Comparison of ENCODE assay signal across 28 cellular contexts in genomic region chr17:6796017-6796886, GRCh38. TPM values are rescaled to one million over a fixed set of nuclear protein-coding genes. Genes with fewer than 3 reads are reported as not detected.
DNase-seq lines count a peak whose midpoint lies in the region; ATAC-seq and TF ChIP-seq lines count a peak whose summit lies in the region.
"Had no signal": no experiment of that assay in that cellular context is flagged by ENCODE, and none has a peak within 500 bp of the region (broad histone marks: within the 10 kb centered on the region; RNA-seq: fewer than 3 reads in every experiment).

No MANE protein-coding gene starts in this region.

- intact Hi-C loops in PC-3 (cut with micrococcal nuclease): no loop called here

- CTCF ChIA-PET in PC-3 (lab: Charles Lee): interaction anchor here (0.6 kb wide), 1 partner anchor 47 kb away, joined by 3 read pairs; no protein-coding TSS in a partner anchor

- H2BK15ac ChIP-seq in mesendoderm (replicated peaks; ENCODE audit: low read depth): no peak overlapping the region

- no TSS peak for BruUV-seq in PC-3 (replicated peaks; lab: Mats Ljungman, UMichigan)

- POLR2A ChIA-PET in PC-3 (lab: Charles Lee; ENCODE audit: unreplicated experiment): no interaction called here

- no peak overlapping the region for H2BK120ac ChIP-seq in mesendoderm (ENCODE audit: low read depth, low read length)

- no peak overlapping the region for H2AK5ac ChIP-seq in mesendoderm (ENCODE audit: low read length)

- no peak overlapping the region for H4K5ac ChIP-seq in mesendoderm (ENCODE audit: low read length)

- H3K36me3 ChIP-seq in PC-3 (ENCODE audit: low read depth, low read length) (no peaks in the 10 kb centered on the region), mesendoderm (ENCODE audit: control insufficient read depth, insufficient read depth, low read length) (no peaks in the 10 kb centered on the region)
- H3K36me3 ChIP-seq: BLaER1 treated with 17β-estradiol and CSF1 and Interleukin-3, amounts not matched to agents 10 nM and 100 nM; cardiac muscle cell; HAP-1; left ventricle myocardium inferior; ovary; right atrium auricular region; thoracic aorta had no signal

- no peak overlapping the region for H3K4ac ChIP-seq in mesendoderm (ENCODE audit: low read depth, low read length)

- DNase-seq in HuH-7.5 (ENCODE audit: low spot score) (peak; percentile 11), PC-3 (peak; percentile 6), epithelial cell of esophagus (ENCODE audit: low read depth) (peak; percentile 73), mesendoderm (peak; percentile 19), coronary artery (ENCODE audit: low spot score) (no peak), GM10266 (ENCODE audit: extremely low spot score) (no peak)
- DNase-seq: activated CD4-positive, alpha-beta T cell treated with anti-CD3 and anti-CD28 coated beads, Interleukin-2, amount 10 ng/mL, durations not matched to agents 7 days and 5 days; activated naive CD4-positive, alpha-beta T cell treated with anti-CD3 and anti-CD28 coated beads, Interleukin-2, amount 10 ng/mL, durations not matched to agents 7 days and 5 days; amygdala; cortex of kidney; head of caudate nucleus; left ventricle myocardium inferior; NCI-H146; NCI-H526; ovary; RPMI8226; stimulated activated CD4-positive, alpha-beta T cell treated with anti-CD3 and anti-CD28 coated beads, Interleukin-4, amount 100 ng/mL, for 4 hours; stimulated activated naive CD4-positive, alpha-beta T cell had no signal

- no peaks in the 10 kb centered on the region for H3K79me1 ChIP-seq in mesendoderm (ENCODE audit: low read length)

- H3K4me2 ChIP-seq in PC-3 (ENCODE audit: low read length) (no peak overlapping the region), mesendoderm (ENCODE audit: low read length) (no peak overlapping the region)

- no peak for TF ChIP-seq CTCF in PC-3 (conservative IDR thresholded peaks at IDR 0.05; ENCODE audit: low read depth, low read length)
- TF ChIP-seq CTCF in epithelial cell of esophagus (IDR thresholded peaks at IDR 0.05; ENCODE audit: insufficient read depth, low read depth, low read length, missing control alignments): no peak
- no peak for TF ChIP-seq CTCF in coronary artery (IDR thresholded peaks at IDR 0.05)
- TF ChIP-seq CTCF in GM10266 (IDR thresholded peaks at IDR 0.05; ENCODE audit: control insufficient read depth, insufficient read depth, low read depth, missing control alignments): no peak

- H3K27me3 ChIP-seq in PC-3 (ENCODE audit: low read length) (no peaks in the 10 kb centered on the region; the same call in 1 of the 2 replicates), mesendoderm (ENCODE audit: insufficient read depth, low read length, poor library complexity) (no peaks in the 10 kb centered on the region)
- H3K27me3 ChIP-seq: BLaER1 treated with 17β-estradiol and CSF1 and Interleukin-3, amounts not matched to agents 10 nM and 100 nM; ovary; right atrium auricular region had no signal

- no peak overlapping the region for H3K56ac ChIP-seq in mesendoderm (ENCODE audit: low read length)

- H3K23ac ChIP-seq in mesendoderm (ENCODE audit: low read length): no peak overlapping the region

- peaks cover 20% of the 10 kb centered on the region for H3K4me1 ChIP-seq in PC-3 (ENCODE audit: insufficient read depth, low read length)
- no peaks in the 10 kb centered on the region for H3K4me1 ChIP-seq in mesendoderm (ENCODE audit: control insufficient read depth, low read depth, low read length)
- H3K4me1 ChIP-seq: HAP-1, left ventricle myocardium inferior, right atrium auricular region had no signal

- H3K4me3 ChIP-seq in PC-3 (ENCODE audit: low read length) (no peak overlapping the region), epithelial cell of esophagus (ENCODE audit: low read length) (no peak overlapping the region), mesendoderm (ENCODE audit: low read length) (no peak overlapping the region), coronary artery (no peak overlapping the region)
- H3K4me3 ChIP-seq: BLaER1 treated with 17β-estradiol and CSF1 and Interleukin-3, amounts not matched to agents 10 nM and 100 nM; cardiac muscle cell; GM12878; HAP-1; left ventricle myocardium inferior; ovary; right atrium auricular region; thoracic aorta had no signal

- no peak overlapping the region for H4K8ac ChIP-seq in mesendoderm (ENCODE audit: low read depth, low read length)

- 0 out of 2 replicates have a peak, but pooled peaks have one; percentile 18 for ATAC-seq in PC-3
- ATAC-seq in HG03439 (IDR thresholded peaks at IDR 0.05; ENCODE audit: unreplicated experiment): no peak
- ATAC-seq in HG03196 (IDR thresholded peaks at IDR 0.05; ENCODE audit: unreplicated experiment): no peak
- ATAC-seq: GM12878; natural killer cell treated with Interleukin-12 subunit alpha and Interleukin-12 subunit beta and Interleukin-15 and Interleukin-18, amount 100 ng/mL, for 72 hours had no signal

- H2BK5ac ChIP-seq in mesendoderm (ENCODE audit: low read length): no peak overlapping the region

- no peak overlapping the region for H3K18ac ChIP-seq in mesendoderm (ENCODE audit: low read length)

- H3K9me3 ChIP-seq in PC-3 (ENCODE audit: low read length): no peaks in the 10 kb centered on the region
- H3K9me3 ChIP-seq: BLaER1 treated with 17β-estradiol and CSF1 and Interleukin-3, amounts not matched to agents 10 nM and 100 nM; HAP-1; left ventricle myocardium inferior; ovary; right atrium auricular region; thoracic aorta had no signal

- H4K20me1 ChIP-seq in PC-3 (ENCODE audit: low read length): no peaks in the 10 kb centered on the region
- H4K20me1 ChIP-seq: BLaER1 treated with 17β-estradiol and CSF1 and Interleukin-3, amounts not matched to agents 10 nM and 100 nM had no signal

- H3K9me2 ChIP-seq in PC-3 (replicated peaks; ENCODE audit: low read length): no peaks in the 10 kb centered on the region

- no CpG with 5 or more reads among the region's 10 CpGs for WGBS in mesendoderm (ENCODE audit: extremely low coverage, insufficient coverage, low lambda C conversion rate)

- no peak overlapping the region for H2AFZ ChIP-seq in PC-3 (ENCODE audit: low read length)

- H3F3A ChIP-seq in PC-3 (ENCODE audit: low read length, unreplicated experiment): no peaks in the 10 kb centered on the region

- peak overlapping the region; percentile 6; the same call in 1 of the 2 replicates for H3K9ac ChIP-seq in PC-3 (ENCODE audit: low read length)
- H3K9ac ChIP-seq in mesendoderm (ENCODE audit: low read length): no peak overlapping the region
- H3K9ac ChIP-seq: BLaER1 treated with 17β-estradiol and CSF1 and Interleukin-3, amounts not matched to agents 10 nM and 100 nM had no signal

- H3K27ac ChIP-seq in PC-3 (ENCODE audit: low read length) (peak overlapping the region; percentile 64), mesendoderm (ENCODE audit: low read depth, low read length) (no peak overlapping the region), coronary artery (no peak overlapping the region)
- H3K27ac ChIP-seq: BLaER1 treated with 17β-estradiol and CSF1 and Interleukin-3, amounts not matched to agents 10 nM and 100 nM; cardiac muscle cell; left ventricle myocardium inferior; ovary; right atrium auricular region; thoracic aorta had no signal

- H3K79me2 ChIP-seq in PC-3 (ENCODE audit: low read length) (no peaks in the 10 kb centered on the region), mesendoderm (ENCODE audit: control insufficient read depth, insufficient read depth, low read length) (no peaks in the 10 kb centered on the region)

RNA-seq across cellular contexts. Expression of gene FBXO39, which starts 20.2 kb away (rescaled TPM):
- not detected in 2 replicates for total RNA-seq in PC-3 (2014; rRNA removed)
- polyA plus RNA-seq in mesendoderm (2013, experiment 1 of 2): not detected
- polyA plus RNA-seq in mesendoderm (2013, experiment 2 of 2): not detected
- total RNA-seq: cardiac muscle cell, left ventricle myocardium inferior, right atrium auricular region had no signal
- polyA plus RNA-seq: cardiac muscle cell had no signal

RNA-seq across cellular contexts. Expression of gene TEKT1, which starts 35.3 kb away (rescaled TPM):
- total RNA-seq in PC-3 (2014; rRNA removed): not detected in 2 replicates
- not detected for polyA plus RNA-seq in mesendoderm (2013, experiment 1 of 2)
- not detected for polyA plus RNA-seq in mesendoderm (2013, experiment 2 of 2)
- total RNA-seq: activated CD4-positive, alpha-beta T cell treated with anti-CD3 and anti-CD28 coated beads, Interleukin-2, amount 10 ng/mL, durations not matched to agents 7 days and 5 days; cardiac muscle cell; GM12878; left ventricle myocardium inferior; natural killer cell treated with Interleukin-12 subunit alpha and Interleukin-12 subunit beta and Interleukin-15 and Interleukin-18, amount 100 ng/mL, for 72 hours; right atrium auricular region; T-helper 1 cell treated with Interleukin-12 subunit alpha and Interleukin-12 subunit beta and Interleukin-4 antibody, amounts not matched to agents 30 ng/mL and 1 ng/mL, for 36 hours; thoracic aorta had no signal
- polyA plus RNA-seq: cardiac muscle cell, GM12878 had no signal

RNA-seq across cellular contexts. Expression of gene XAF1, which starts 40.4 kb away (rescaled TPM):
- total RNA-seq in PC-3 (2014; rRNA removed): not detected in 2 replicates
- 0.04 TPM for polyA plus RNA-seq in mesendoderm (2013, experiment 1 of 2)
- 0.08 TPM for polyA plus RNA-seq in mesendoderm (2013, experiment 2 of 2)
- total RNA-seq: cardiac muscle cell had no signal
- polyA plus RNA-seq: cardiac muscle cell had no signal

Comparison
In these comparisons a context has a peak if more than half of its experiments do, and no peak if none do; other contexts are left out.
1. DNase-seq: peak in HuH-7.5 (single experiment), PC-3 (single experiment), epithelial cell of esophagus (single experiment) and mesendoderm (single experiment); none in coronary artery (single experiment) and GM10266 (single experiment).